In the genomic region with DNA sequence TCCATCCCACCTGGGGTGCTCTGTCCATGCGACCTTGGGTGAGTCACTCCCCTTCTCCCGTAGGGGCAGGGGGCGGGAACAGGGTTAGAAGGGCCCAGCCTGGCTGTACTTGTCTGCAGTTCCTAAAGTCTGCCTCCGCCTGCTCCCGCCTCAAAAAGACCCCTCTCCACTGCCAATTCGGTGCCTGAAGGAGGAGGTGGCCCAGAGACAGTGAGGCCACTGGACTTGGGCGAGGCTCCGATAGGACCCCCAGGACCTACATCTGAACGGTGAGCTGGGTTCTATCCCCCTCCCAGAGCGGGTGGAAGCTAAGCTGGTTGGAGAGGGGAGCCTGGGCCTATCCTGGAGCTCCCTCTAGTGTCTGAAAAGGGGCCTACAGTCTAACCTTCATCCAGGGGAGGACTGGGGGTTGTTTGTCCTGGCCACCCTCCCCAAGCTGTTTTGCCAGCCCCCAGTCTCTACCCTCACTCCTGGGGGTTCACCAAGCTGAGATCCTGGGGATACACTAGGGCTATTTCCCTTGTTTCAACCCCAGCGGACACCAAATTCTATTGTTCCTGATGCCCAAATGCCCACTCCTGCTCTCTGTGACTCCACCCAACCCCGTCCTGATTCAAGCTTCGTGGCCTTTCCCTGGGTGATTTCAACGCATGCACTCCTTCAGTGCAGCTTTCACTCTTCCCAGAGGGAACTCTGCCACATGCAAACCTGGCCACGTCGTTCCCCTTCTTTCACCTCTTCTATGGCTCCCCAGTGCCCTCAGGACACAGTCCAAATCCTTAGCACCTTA, we compare ENCODE assay signal across 8 cellular contexts. TPM values are rescaled to one million over a fixed set of nuclear protein-coding genes. Genes with fewer than 3 reads are reported as not detected.
DNase-seq lines count a peak whose midpoint lies in the region; ATAC-seq and TF ChIP-seq lines count a peak whose summit lies in the region.

No MANE protein-coding gene starts in this region.

- CTCF ChIA-PET in IMR-90 (lab: Yijun Ruan, JAX), result interaction anchor here (0.6 to 2.3 kb wide), 9 partner anchors 10 to 437 kb away, joined by 3 to 6 read pairs (median 4); a partner anchor contains a TSS

- H2BK5ac ChIP-seq in IMR-90 (ENCODE audit: low read depth, low read length, poor library complexity, severe bottlenecking), result no peak overlapping the region

- H2BK120ac ChIP-seq in IMR-90 (ENCODE audit: low read depth, low read length), result no peak overlapping the region

- H3K4me1 ChIP-seq in IMR-90 (ENCODE audit: control insufficient read depth, insufficient read depth, low read length) (peaks cover 2% of the 10 kb centered on the region; the same call in 1 of the 2 replicates), parathyroid adenoma (no peaks in the 10 kb centered on the region), aorta (ENCODE audit: control insufficient read depth in 1 of 2, insufficient read depth in 2 of 2, low read length in 2 of 2) (no peaks in the 10 kb centered on the region)

- no peak overlapping the region for H3K18ac ChIP-seq in IMR-90 (ENCODE audit: low read depth, low read length)

- TF ChIP-seq CTCF in AG09319 (IDR thresholded peaks at IDR 0.05; ENCODE audit: low read depth, low read length) (peak; percentile 97), IMR-90 (conservative IDR thresholded peaks at IDR 0.05; ENCODE audit: low read depth, low read length) (peak; percentile 93), foreskin fibroblast (IDR thresholded peaks at IDR 0.05; ENCODE audit: low read depth, low read length) (peak; percentile 96), parathyroid adenoma (IDR thresholded peaks at IDR 0.05) (peak; percentile 87)

- H3K9me3 Mint-ChIP-seq in activated T-helper 1 cell treated with anti-CD3 and anti-CD28 coated beads, Interleukin-12 subunit alpha, Interleukin-12 subunit beta, Interleukin-2, Interleukin-4 antibody, amounts not matched to agents 30 ng/mL and 10 ng/mL and 1 ng/mL, durations not matched to agents 14 hours and 24 hours and 36 hours, result no peaks in the 10 kb centered on the region

- no peak overlapping the region for H2BK15ac ChIP-seq in IMR-90 (ENCODE audit: low read depth, low read length)

- H3K79me2 ChIP-seq in parathyroid adenoma, result no peaks in the 10 kb centered on the region

- no peak overlapping the region for H3K23ac ChIP-seq in IMR-90 (ENCODE audit: low read depth, low read length)

- H4K91ac ChIP-seq in IMR-90 (ENCODE audit: insufficient read depth, low read depth, low read length), result no peak overlapping the region

- H2AK9ac ChIP-seq in IMR-90 (replicated peaks; ENCODE audit: low read depth, low read length, poor library complexity), result peak overlapping the region; percentile 56

- intact Hi-C loops in IMR-90 (cut with micrococcal nuclease) (loop anchor here (1.0 to 10.0 kb wide), 6 partner anchors 248 to 883 kb away; a partner anchor contains a TSS), aorta (cut with DNase I) (loop anchor here (5.0 to 10.0 kb wide), 5 partner anchors 85 to 883 kb away; a partner anchor contains a TSS)
- intact Hi-C loops in activated T-helper 1 cell treated with anti-CD3 and anti-CD28 coated beads, Interleukin-12 subunit alpha, Interleukin-12 subunit beta, Interleukin-2, Interleukin-4 antibody, amounts not matched to agents 30 ng/mL and 10 ng/mL and 1 ng/mL, durations not matched to agents 14 hours and 24 hours and 36 hours (cut with micrococcal nuclease), result loop anchor here (1.0 to 5.0 kb wide), 4 partner anchors 125 to 539 kb away; no protein-coding TSS in a partner anchor

- H3K4me1 Mint-ChIP-seq in activated T-helper 1 cell treated with anti-CD3 and anti-CD28 coated beads, Interleukin-12 subunit alpha, Interleukin-12 subunit beta, Interleukin-2, Interleukin-4 antibody, amounts not matched to agents 30 ng/mL and 10 ng/mL and 1 ng/mL, durations not matched to agents 14 hours and 24 hours and 36 hours (ENCODE audit: low read depth), result no peaks in the 10 kb centered on the region

- no peak overlapping the region; the same call in 1 of the 2 replicates for H3K4ac ChIP-seq in IMR-90 (ENCODE audit: low read depth, low read length)

- peak overlapping the region; percentile 79 for H2AFZ ChIP-seq in IMR-90 (replicated peaks; ENCODE audit: low read length, poor library complexity)
- no peak overlapping the region for H2AFZ ChIP-seq in parathyroid adenoma

- no peak for TF ChIP-seq POLR2A in IMR-90 (IDR thresholded peaks at IDR 0.05; ENCODE audit: low read depth, low read length)

- no peak overlapping the region for H3K14ac ChIP-seq in IMR-90 (replicated peaks; ENCODE audit: low read depth, low read length)

- no peaks in the 10 kb centered on the region for H3K36me3 ChIP-seq in IMR-90 (ENCODE audit: control insufficient read depth, insufficient read depth, low read length)
- H3K36me3 ChIP-seq in parathyroid adenoma (ENCODE audit: control insufficient read depth, insufficient read depth, low read length), result no peaks in the 10 kb centered on the region
- H3K36me3 ChIP-seq in aorta (ENCODE audit: control insufficient read depth in 1 of 2, insufficient read depth in 2 of 2, low read length in 1 of 2), result no peaks in the 10 kb centered on the region

- in situ Hi-C loops in IMR-90 (cut with MboI; ENCODE audit: low sequenced_read_pairs), result loop anchor here (5.0 to 25.0 kb wide), 2 partner anchors 268 to 513 kb away; a partner anchor contains a TSS

- no peaks in the 10 kb centered on the region for H3K36me3 Mint-ChIP-seq in activated T-helper 1 cell treated with anti-CD3 and anti-CD28 coated beads, Interleukin-12 subunit alpha, Interleukin-12 subunit beta, Interleukin-2, Interleukin-4 antibody, amounts not matched to agents 30 ng/mL and 10 ng/mL and 1 ng/mL, durations not matched to agents 14 hours and 24 hours and 36 hours (ENCODE audit: low read depth)

- H3K27ac ChIP-seq in IMR-90 (ENCODE audit: insufficient read depth, low read length) (no peak overlapping the region), parathyroid adenoma (no peak overlapping the region), aorta (ENCODE audit: low read depth in 1 of 2, low read length in 2 of 2) (no peak overlapping the region)

- 30% methylated on average over 3 of the region's 16 CpGs; no CpG with 5 or more reads in 1 of the 2 experiments for WGBS in IMR-90 (ENCODE audit: extremely low coverage in 2 of 2, insufficient read length in 1 of 2), 2 experiments
- 17 to 18% methylated on average over 16 of the region's 16 CpGs for WGBS in aorta, 2 donors

- H3K79me1 ChIP-seq in IMR-90 (ENCODE audit: low read depth in 1 of 2, low read length in 2 of 2), result no peaks in the 10 kb centered on the region

- peaks cover 12% of the 10 kb centered on the region for H3K27me3 Mint-ChIP-seq in activated T-helper 1 cell treated with anti-CD3 and anti-CD28 coated beads, Interleukin-12 subunit alpha, Interleukin-12 subunit beta, Interleukin-2, Interleukin-4 antibody, amounts not matched to agents 30 ng/mL and 10 ng/mL and 1 ng/mL, durations not matched to agents 14 hours and 24 hours and 36 hours (ENCODE audit: insufficient read depth)

- H3K56ac ChIP-seq in IMR-90 (ENCODE audit: extremely low read depth, insufficient read depth, low read length), result no peak overlapping the region; the same call in 1 of the 2 replicates

- POLR2A ChIA-PET in IMR-90 (lab: Charles Lee; ENCODE audit: unreplicated experiment), result no interaction called here

- no peak overlapping the region for H2BK20ac ChIP-seq in IMR-90 (ENCODE audit: low read depth, low read length)

- dilution Hi-C loops in IMR-90 (cut with HindIII; ENCODE audit: low sequenced_read_pairs, unreplicated experiment), result no loop called here

- BruUV-seq in IMR-90 (replicated peaks; lab: Mats Ljungman, UMichigan), result no TSS peak

- no peak overlapping the region for H4K8ac ChIP-seq in IMR-90 (ENCODE audit: low read depth in 2 of 2, low read length in 2 of 2)

- H4K20me1 ChIP-seq in IMR-90 (ENCODE audit: insufficient read depth, low read length), result peaks cover 3% of the 10 kb centered on the region; the same call in 1 of the 2 replicates

- ATAC-seq in GM18909 (IDR thresholded peaks at IDR 0.05; ENCODE audit: poor library complexity, unreplicated experiment) (peak; percentile 63), IMR-90 (ENCODE audit: low read depth) (peak; percentile 88), aorta (ENCODE audit: low FRiP score) (peak; percentile 83)

- no peak overlapping the region for H4K5ac ChIP-seq in IMR-90 (ENCODE audit: low read depth, low read length)

- H3K9me3 ChIP-seq in IMR-90 (ENCODE audit: control insufficient read depth, insufficient read depth, low read length), result no peaks in the 10 kb centered on the region
- no peaks in the 10 kb centered on the region for H3K9me3 ChIP-seq in parathyroid adenoma (ENCODE audit: control insufficient read depth, low read length)
- H3K9me3 ChIP-seq in aorta (ENCODE audit: control insufficient read depth, low read length), result no peaks in the 10 kb centered on the region

- DNase-seq in AG09319 (ENCODE audit: extremely low read depth, low read depth) (no peak), IMR-90 (peak; percentile 43), RPMI8226 (peak; percentile 78), foreskin fibroblast (peak; percentile 18 to 73), aorta (peak in 1 of 2 donors; percentile 72)
- peak; percentile 55 for DNase-seq in activated T-helper 1 cell treated with anti-CD3 and anti-CD28 coated beads, Interleukin-12 subunit alpha, Interleukin-12 subunit beta, Interleukin-2, Interleukin-4 antibody, amounts not matched to agents 30 ng/mL and 10 ng/mL and 1 ng/mL, durations not matched to agents 14 hours and 24 hours and 36 hours (ENCODE audit: low spot score)

- no peak overlapping the region for H3K9ac ChIP-seq in IMR-90 (ENCODE audit: low read depth, low read length)
- no peak overlapping the region for H3K9ac ChIP-seq in parathyroid adenoma

- no peak overlapping the region for H3K4me3 ChIP-seq in IMR-90 (ENCODE audit: insufficient read depth, low read depth, low read length)
- no peak overlapping the region for H3K4me3 ChIP-seq in foreskin fibroblast (ENCODE audit: low read depth in 1 of 2, low read length in 2 of 2)
- no peak overlapping the region for H3K4me3 ChIP-seq in parathyroid adenoma (ENCODE audit: low read depth, low read length)
- H3K4me3 ChIP-seq in aorta (ENCODE audit: low read length in 2 of 2), result no peak overlapping the region

- TF ChIP-seq RAD21 in IMR-90 (IDR thresholded peaks at IDR 0.05; ENCODE audit: low read length), result peak; percentile 98

- no peak overlapping the region for H3K4me3 Mint-ChIP-seq in activated T-helper 1 cell treated with anti-CD3 and anti-CD28 coated beads, Interleukin-12 subunit alpha, Interleukin-12 subunit beta, Interleukin-2, Interleukin-4 antibody, amounts not matched to agents 30 ng/mL and 10 ng/mL and 1 ng/mL, durations not matched to agents 14 hours and 24 hours and 36 hours

- peaks cover 4% of the 10 kb centered on the region for H3K9me1 ChIP-seq in IMR-90 (ENCODE audit: insufficient read depth, low read length)

- H3K27me3 ChIP-seq in IMR-90 (ENCODE audit: control insufficient read depth, insufficient read depth, low read length), result peaks cover 42% of the 10 kb centered on the region
- no peaks in the 10 kb centered on the region for H3K27me3 ChIP-seq in parathyroid adenoma (ENCODE audit: control insufficient read depth, insufficient read depth, low read length)
- no peaks in the 10 kb centered on the region for H3K27me3 ChIP-seq in aorta (ENCODE audit: control insufficient read depth in 1 of 2, insufficient read depth in 2 of 2, low read length in 1 of 2)

- H3K4me2 ChIP-seq in IMR-90 (ENCODE audit: low read depth, low read length), result no peak overlapping the region; the same call in 1 of the 2 replicates
- H3K4me2 ChIP-seq in parathyroid adenoma (ENCODE audit: low read length), result no peak overlapping the region

- H2AK5ac ChIP-seq in IMR-90 (ENCODE audit: low read depth, low read length), result no peak overlapping the region

- no peak overlapping the region for H3K27ac Mint-ChIP-seq in activated T-helper 1 cell treated with anti-CD3 and anti-CD28 coated beads, Interleukin-12 subunit alpha, Interleukin-12 subunit beta, Interleukin-2, Interleukin-4 antibody, amounts not matched to agents 30 ng/mL and 10 ng/mL and 1 ng/mL, durations not matched to agents 14 hours and 24 hours and 36 hours

RNA-seq across cellular contexts. Expression of a gene that starts 6.1 kb away (rescaled TPM):
- total RNA-seq in IMR-90 (2012; rRNA removed) (not detected in 2 replicates), aorta (under 1 TPM in 1 of 2 donors, not detected in 1; 0.15 TPM)
- polyA plus RNA-seq in IMR-90 (2012; rRNA removed) (not detected in 2 replicates), aorta (under 1 TPM in 1 of 2 donors, not detected in 1; 0.03 TPM)
- not detected in 2 replicates for polyA plus RNA-seq in IMR-90 (2012; cell fraction: cytosol; rRNA removed)
- 0.03 TPM in 1 of 2 replicates, not detected in the other for polyA plus RNA-seq in IMR-90 (2012; cell fraction: nucleus; rRNA removed; ENCODE audit: low replicate concordance)
- not detected in 2 replicates for total RNA-seq in activated T-helper 1 cell treated with anti-CD3 and anti-CD28 coated beads, Interleukin-12 subunit alpha, Interleukin-12 subunit beta, Interleukin-2, Interleukin-4 antibody, amounts not matched to agents 30 ng/mL and 10 ng/mL and 1 ng/mL, durations not matched to agents 14 hours and 24 hours and 36 hours
